ENCODE assay signal across 20 cellular contexts in the genomic region with DNA sequence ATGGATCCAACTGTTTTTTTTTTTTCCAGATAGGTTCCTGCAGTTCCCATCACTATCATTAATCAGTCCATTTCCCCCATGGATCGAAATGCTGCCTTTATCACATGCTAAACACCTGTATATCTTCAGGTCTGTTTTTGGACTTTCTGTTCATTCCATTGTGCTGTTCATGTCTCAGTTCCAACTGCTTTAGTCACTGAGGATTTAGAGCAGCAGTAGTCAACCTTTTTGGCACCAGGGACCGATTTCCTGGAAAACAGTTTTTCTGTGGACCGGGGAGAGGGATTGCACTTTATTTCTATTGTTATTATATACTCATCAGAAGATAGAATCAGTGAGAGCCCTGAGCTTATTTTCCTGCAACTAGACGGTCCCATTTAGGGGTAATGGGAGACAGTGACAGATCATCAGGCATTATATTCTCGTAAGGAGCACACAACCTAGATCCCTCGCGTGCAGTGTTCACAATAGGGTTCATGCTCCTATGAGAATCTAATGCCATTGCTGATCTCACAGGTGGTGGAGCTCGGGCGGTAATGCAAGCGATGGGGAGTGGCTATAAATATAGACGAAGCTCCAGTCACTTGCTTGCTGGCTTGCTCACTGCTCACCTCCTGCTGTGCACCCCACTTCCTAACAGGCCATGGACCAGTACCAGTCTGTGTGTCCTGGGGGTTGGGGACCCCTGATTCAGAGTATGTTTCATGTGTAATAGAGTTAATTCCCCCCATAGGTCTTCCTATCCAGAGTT. TPM values are rescaled to one million over a fixed set of nuclear protein-coding genes. Genes with fewer than 3 reads are reported as not detected.
DNase-seq lines count a peak whose midpoint lies in the region; ATAC-seq, FAIRE-seq and TF ChIP-seq lines count a peak whose summit lies in the region.
"Had no signal": no experiment of that assay in that cellular context is flagged by ENCODE, and none has a peak within 500 bp of the region (broad histone marks: within the 10 kb centered on the region; RNA-seq: fewer than 3 reads in every experiment).

No MANE protein-coding gene starts in this region.

- H3K9me3 ChIP-seq in HEK293 (ENCODE audit: control insufficient read depth, insufficient read depth, low read depth, low read length) = no peaks in the 10 kb centered on the region
- H3K9me3 ChIP-seq in K562 (replicated peaks; ENCODE audit: control insufficient read depth, insufficient read depth, low read depth, low read length) = no peaks in the 10 kb centered on the region
- no peaks in the 10 kb centered on the region for H3K9me3 ChIP-seq in skeletal muscle tissue (ENCODE audit: control insufficient read depth in 3 of 3, low read length in 3 of 3)
- no peaks in the 10 kb centered on the region for H3K9me3 ChIP-seq in smooth muscle cell (replicated peaks; ENCODE audit: low read depth)
- H3K9me3 ChIP-seq: Caco-2, SJSA1 had no signal

- H3K4me3 ChIP-seq in HEK293 (ENCODE audit: low read depth, low read length) (no peak overlapping the region), K562 (no peak overlapping the region), fibroblast of pulmonary artery (replicated peaks; ENCODE audit: low read depth, low read length) (no peak overlapping the region), skeletal muscle tissue (ENCODE audit: low read length in 3 of 3) (peak overlapping the region; percentile 17 to 35 (median 18)), smooth muscle cell (no peak overlapping the region)
- H3K4me3 ChIP-seq: SJSA1 had no signal

- H2AFZ ChIP-seq in K562 (ENCODE audit: low read depth, low read length) (no peak overlapping the region), smooth muscle cell (ENCODE audit: low read depth) (no peak overlapping the region)

- no peak overlapping the region for H3K27ac Mint-ChIP-seq in MCF 10A (ENCODE audit: low read depth, unreplicated experiment)
- H3K27ac Mint-ChIP-seq: CD4-positive, CD25-positive, alpha-beta regulatory T cell had no signal

- H3K9me3 Mint-ChIP-seq in MCF 10A (ENCODE audit: unreplicated experiment) = no peaks in the 10 kb centered on the region

- H3K36me3 Mint-ChIP-seq in MCF 10A (ENCODE audit: insufficient read depth, unreplicated experiment) = no peaks in the 10 kb centered on the region
- H3K36me3 Mint-ChIP-seq: CD4-positive, CD25-positive, alpha-beta regulatory T cell had no signal

- intact Hi-C loops in K562 (cut with micrococcal nuclease) = no loop called here
- intact Hi-C loops in MCF 10A (cut with micrococcal nuclease) = no loop called here

- H4K20me1 ChIP-seq in K562 (replicated peaks; ENCODE audit: control insufficient read depth, insufficient read depth, low read length) (no peaks in the 10 kb centered on the region), smooth muscle cell (ENCODE audit: low read depth) (no peaks in the 10 kb centered on the region)

- CTCF ChIA-PET in HEK293 (lab: Yijun Ruan, JAX) = no interaction called here
- CTCF ChIA-PET in K562 (lab: Yijun Ruan, JAX; ENCODE audit: low intra/inter-chr PET ratio) = no interaction called here
- CTCF ChIA-PET in MCF 10A (lab: Yijun Ruan, JAX) = interaction anchor here (0.7 kb wide), 1 partner anchor 11 kb away, joined by 3 read pairs; no protein-coding TSS in a partner anchor

- POLR2A ChIA-PET in HEK293 (lab: Yijun Ruan, JAX) (no interaction called here), K562 (lab: Yijun Ruan, JAX) (no interaction called here), MCF 10A (lab: Yijun Ruan, JAX) (no interaction called here)

- no TSS peak for BruUV-seq in K562 (replicated peaks; lab: Mats Ljungman, UMichigan)
- no TSS peak for BruUV-seq in MCF 10A (replicated peaks; lab: Mats Ljungman, UMichigan)

- WGBS in K562 (ENCODE audit: insufficient coverage, low coverage, missing lambda C conversion rate) = under 1% methylated on average over 11 of the region's 11 CpGs
- 95% methylated on average over 11 of the region's 11 CpGs for WGBS in smooth muscle cell (ENCODE audit: low lambda C conversion rate)

- H3K36me3 ChIP-seq in HEK293 (ENCODE audit: control insufficient read depth in 2 of 2, insufficient read depth in 1 of 2, low read length in 2 of 2) (no peaks in the 10 kb centered on the region; a peak in 1 of 3 replicates), K562 (ENCODE audit: control insufficient read depth, insufficient read depth, low read length) (no peaks in the 10 kb centered on the region), skeletal muscle tissue (ENCODE audit: control insufficient read depth in 3 of 3, insufficient read depth in 3 of 3, low read length in 3 of 3) (peaks cover 0 to 10% (median 5%) of the 10 kb centered on the region in 3 donors), smooth muscle cell (ENCODE audit: low read depth) (no peaks in the 10 kb centered on the region)

- TF ChIP-seq EP300 in K562 (IDR thresholded peaks at IDR 0.05; ENCODE audit: low read length) = no peak

- H3K27me3 ChIP-seq in K562 (ENCODE audit: control insufficient read depth in 2 of 2, insufficient read depth in 2 of 2, low read length in 2 of 2) = peaks cover 6 to 18% of the 10 kb centered on the region in 2 experiments; a peak in 3 of 5 replicates
- no peaks in the 10 kb centered on the region for H3K27me3 ChIP-seq in skeletal muscle tissue (ENCODE audit: control insufficient read depth in 3 of 3, insufficient read depth in 3 of 3, low read length in 3 of 3)
- no peaks in the 10 kb centered on the region for H3K27me3 ChIP-seq in smooth muscle cell (ENCODE audit: low read depth)
- H3K27me3 ChIP-seq: SJSA1 had no signal

- FAIRE-seq in K562 (lab: Jason Lieb, UNC) = no peak
- FAIRE-seq: HepG2 had no signal

- H3K4me1 Mint-ChIP-seq in MCF 10A (ENCODE audit: insufficient read depth, unreplicated experiment) = no peaks in the 10 kb centered on the region
- H3K4me1 Mint-ChIP-seq: CD4-positive, CD25-positive, alpha-beta regulatory T cell had no signal

- no peaks in the 10 kb centered on the region for H3F3A ChIP-seq in smooth muscle cell (ENCODE audit: low read depth)

- in situ Hi-C loops in K562 (cut with MboI) = no loop called here

- ATAC-seq in K562 = no peak
- ATAC-seq: HepG2 had no signal

- no peak for TF ChIP-seq POLR2A in K562 (conservative IDR thresholded peaks at IDR 0.05)

- no peak for TF ChIP-seq RAD21 in K562 (CRISPR knock-in tag; conservative IDR thresholded peaks at IDR 0.05 in 1 of 2, IDR thresholded peaks at IDR 0.05 in 1 of 2)

- H3K9me1 ChIP-seq in K562 (ENCODE audit: control insufficient read depth, insufficient read depth, low read length) = no peaks in the 10 kb centered on the region

- no peaks in the 10 kb centered on the region for H3K27me3 Mint-ChIP-seq in MCF 10A (ENCODE audit: insufficient read depth, unreplicated experiment)
- H3K27me3 Mint-ChIP-seq: CD4-positive, CD25-positive, alpha-beta regulatory T cell had no signal

- TF ChIP-seq CTCF in HEK293 (tag by site-specific recombination; IDR thresholded peaks at IDR 0.05) (no peak), K562 (IDR thresholded peaks at IDR 0.05 in 2 of 3, conservative IDR thresholded peaks at IDR 0.05 in 1 of 3; ENCODE audit: insufficient read depth in 2 of 3, low read depth in 1 of 3, low read length in 3 of 3) (no peak), fibroblast of pulmonary artery (IDR thresholded peaks at IDR 0.05; ENCODE audit: low read length, missing control alignments) (no peak), smooth muscle cell (IDR thresholded peaks at IDR 0.05; ENCODE audit: borderline replicate concordance, insufficient read depth, poor library complexity, severe bottlenecking) (no peak), MCF 10A (IDR thresholded peaks at IDR 0.05; ENCODE audit: unreplicated experiment) (no peak)

- H3K9ac ChIP-seq in K562 (ENCODE audit: insufficient read depth in 1 of 2, low read depth in 2 of 2, low read length in 2 of 2) (no peak overlapping the region), skeletal muscle tissue (ENCODE audit: low read depth in 1 of 3, low read length in 3 of 3) (peak overlapping the region; percentile 25 to 29 (median 27)), smooth muscle cell (ENCODE audit: low read depth) (no peak overlapping the region)

- no peaks in the 10 kb centered on the region for H3K79me2 ChIP-seq in K562 (ENCODE audit: control insufficient read depth, insufficient read depth, low read length)
- H3K79me2 ChIP-seq in smooth muscle cell (ENCODE audit: low read depth) = no peaks in the 10 kb centered on the region

- no peaks in the 10 kb centered on the region for H3K4me1 ChIP-seq in HEK293 (ENCODE audit: control insufficient read depth, insufficient read depth, low read length)
- H3K4me1 ChIP-seq in K562 (replicated peaks in 1 of 2; ENCODE audit: control insufficient read depth in 2 of 2, insufficient read depth in 2 of 2, low read length in 2 of 2) = no peaks in the 10 kb centered on the region
- H3K4me1 ChIP-seq in skeletal muscle tissue (ENCODE audit: control insufficient read depth in 3 of 3, insufficient read depth in 3 of 3, low read length in 3 of 3) = peaks cover 9 to 25% (median 16%) of the 10 kb centered on the region in 3 donors
- no peaks in the 10 kb centered on the region for H3K4me1 ChIP-seq in smooth muscle cell (ENCODE audit: low read depth)
- H3K4me1 ChIP-seq: Caco-2, SJSA1 had no signal

- H3K4me2 ChIP-seq in K562 (ENCODE audit: insufficient read depth, low read length) (no peak overlapping the region), smooth muscle cell (no peak overlapping the region)

- H3K4me3 Mint-ChIP-seq in MCF 10A (ENCODE audit: unreplicated experiment) = no peak overlapping the region
- H3K4me3 Mint-ChIP-seq: CD4-positive, CD25-positive, alpha-beta regulatory T cell had no signal

- no peak for DNase-seq in K562 (ENCODE audit: extremely low read depth in 1 of 4, low spot score in 3 of 4)
- DNase-seq in fibroblast of pulmonary artery (ENCODE audit: low read depth) = peak; percentile 30
- no peak for DNase-seq in NCI-H2227 (lab: John Stamatoyannopoulos, UW; ENCODE audit: unreplicated experiment)
- DNase-seq in smooth muscle cell (lab: John Stamatoyannopoulos, UW; ENCODE audit: unreplicated experiment) = no peak
- no peak for DNase-seq in MCF 10A (ENCODE audit: unreplicated experiment)
- DNase-seq: ACHN; AML-193; Caco-2; CD4-positive, CD25-positive, alpha-beta regulatory T cell; DMS153; MM.1S; NCI-H1092 treated with DMSO at 0.1 percent for 48 hours; NCI-H1694 treated with DMSO at 0.1 percent for 48 hours; NCI-H526 treated with DMSO at 0.1 percent for 48 hours had no signal

- H3K27ac ChIP-seq in HEK293 (ENCODE audit: extremely low read depth, low read depth, low read length) (no peak overlapping the region), K562 (ENCODE audit: extremely low read depth, low read depth, low read length) (no peak overlapping the region), skeletal muscle tissue (ENCODE audit: low read depth, low read length) (peak overlapping the region; percentile 48), smooth muscle cell (ENCODE audit: low read depth) (no peak overlapping the region)
- H3K27ac ChIP-seq: RWPE1, SJSA1 had no signal

RNA-seq across cellular contexts. Expression of gene CAP2, which starts 46.0 kb away (rescaled TPM):
- not detected in 2 replicates for total RNA-seq in K562 (2011; cell fraction: chromatin; rRNA removed; ENCODE audit: low replicate concordance)
- not detected in 2 replicates for total RNA-seq in K562 (2011; cell fraction: nucleolus; rRNA removed)
- total RNA-seq in K562 (2011; cell fraction: nucleoplasm; rRNA removed) = not detected in 2 replicates
- total RNA-seq in K562 (2014; rRNA removed) (not detected in 2 replicates), K562 (2014; rRNA removed; fragmentation: Illumina TruSeq; extraction: Trizol) (not detected in 2 replicates), K562 (2015; rRNA removed; fragmentation: Illumina TruSeq; extraction: Trizol) (not detected in 2 replicates), K562 (2021) (not detected in 2 replicates), skeletal muscle tissue (47.5 TPM), smooth muscle cell (16.8 and 19.0 TPM in 2 replicates), MCF 10A (2022) (12.3 and 14.3 TPM in 2 replicates)
- polyA plus RNA-seq in K562 (2011; rRNA removed) (not detected in 2 replicates), K562 (2014; fragmentation: Illumina TruSeq; extraction: Trizol) (not detected in 2 replicates), K562 (2014; fragmentation: Nextera tagmentation; extraction: Ambion mirVana) (not detected), K562 (2014; rRNA removed) (not detected in 2 replicates), smooth muscle cell (19.7 and 27.7 TPM in 2 replicates)
- not detected in 2 replicates for polyA plus RNA-seq in K562 (2011; cell fraction: cytosol; rRNA removed)
- polyA plus RNA-seq in K562 (2011; cell fraction: nucleus; rRNA removed) = not detected in 2 replicates
- polyA plus RNA-seq in K562 (2012) = 0.09 and 0.10 TPM in 2 replicates
- polyA minus RNA-seq in K562 (2011; rRNA and poly(A)+ RNA removed) = not detected in 2 replicates
- 0.91 TPM in 1 of 2 replicates, not detected in the other for polyA minus RNA-seq in K562 (2011; cell fraction: cytosol; rRNA and poly(A)+ RNA removed)
- polyA minus RNA-seq in K562 (2011; cell fraction: nucleus; rRNA and poly(A)+ RNA removed) = 0.13 and 0.22 TPM in 2 replicates
- total RNA-seq: CD4-positive, CD25-positive, alpha-beta regulatory T cell; OCI-LY7 had no signal
- polyA plus RNA-seq: CD4-positive, CD25-positive, alpha-beta regulatory T cell had no signal

Comparison
In these comparisons a context has a peak if more than half of its experiments do, and no peak if none do; other contexts are left out.
1. H3K4me3 ChIP-seq: peak in skeletal muscle tissue (3 of 3); none in HEK293 (single experiment), K562 (single experiment), fibroblast of pulmonary artery (single experiment) and smooth muscle cell (single experiment).
2. H3K9ac ChIP-seq: peak in skeletal muscle tissue (3 of 3); none in K562 (0 of 2) and smooth muscle cell (single experiment).
3. RNA of gene CAP2, which starts 46.0 kb away (total RNA-seq): 47.5 TPM in skeletal muscle tissue (single experiment), 16.8 to 19.0 TPM in smooth muscle cell and 12.3 to 14.3 TPM in MCF 10A; not detected in K562; every median in the first group is over 10 times any median in the second.
4. Of the 44 proteins assayed by ChIP-seq in both K562 and HEK293: peak only in K562: KLF1; only in HEK293: none; in both: none; in neither: 43.